Comparison of ENCODE assay signal across 23 cellular contexts in the genomic region with DNA sequence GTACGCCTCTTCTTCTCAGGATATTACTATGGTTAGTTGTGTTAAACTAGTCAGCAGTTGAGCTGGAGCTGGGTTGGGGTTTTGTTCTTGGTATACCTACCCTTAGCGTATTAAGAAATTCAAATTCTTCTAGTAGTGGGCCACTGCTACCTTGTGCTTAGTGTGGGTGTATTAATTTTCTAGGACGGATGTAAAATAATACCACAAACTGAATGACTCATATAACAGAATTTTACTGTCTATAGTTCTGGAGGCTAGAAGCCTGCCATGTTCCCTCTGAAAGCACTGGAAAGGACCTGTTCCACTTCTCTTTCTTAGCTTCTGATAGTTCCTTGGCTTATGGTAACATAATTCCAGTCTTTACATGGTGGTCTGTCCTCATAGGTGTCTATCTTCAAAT.
"Had no signal": no experiment of that assay in that cellular context is flagged by ENCODE, and none has a peak within 500 bp of the region (broad histone marks: within the 10 kb centered on the region; RNA-seq: fewer than 3 reads in every experiment).

No MANE protein-coding gene starts in this region.

- H3K27me3 ChIP-seq: heart left ventricle, pancreas, right lobe of liver, spleen, testis, tibial nerve, upper lobe of right lung had no signal

- H3K4me1 Mint-ChIP-seq: naive B cell; nephron; stimulated activated naive B cell treated with anti-CD40 and anti-IgM and Interleukin-4, amounts not matched to agents 10 μg/mL and 1 μg/mL and 100 μg/mL, for 72 hours; stimulated activated naive CD8-positive, alpha-beta T cell treated with anti-CD3 and anti-CD28 coated beads, Interleukin-15, amount 100 ng/mL, for 72 hours had no signal

- H3K36me3 ChIP-seq: heart left ventricle, pancreas, prostate gland, right lobe of liver, spleen, tibial nerve, upper lobe of right lung had no signal

- H3K27me3 Mint-ChIP-seq: naive B cell; stimulated activated naive B cell treated with anti-CD40 and anti-IgM and Interleukin-4, amounts not matched to agents 10 μg/mL and 1 μg/mL and 100 μg/mL, for 72 hours; stimulated activated naive CD8-positive, alpha-beta T cell treated with anti-CD3 and anti-CD28 coated beads, Interleukin-15, amount 100 ng/mL, for 72 hours had no signal

- H3K36me3 Mint-ChIP-seq: naive B cell; stimulated activated naive B cell treated with anti-CD40 and anti-IgM and Interleukin-4, amounts not matched to agents 10 μg/mL and 1 μg/mL and 100 μg/mL, for 72 hours had no signal

- H3K4me1 ChIP-seq: heart left ventricle, pancreas, prostate gland, right lobe of liver, testis, tibial nerve, upper lobe of right lung had no signal

- DNase-seq: cortex of kidney; effector memory CD4-positive, alpha-beta T cell; heart left ventricle; hippocampal formation; left colon; left ventricle myocardium superior; mesendoderm; naive B cell; occipital lobe; pancreas; right lobe of liver; spleen; stimulated activated CD4-positive, alpha-beta T cell treated with anti-CD3 and anti-CD28 coated beads, Interleukin-2, amount 100 ng/mL, for 24 hours; stimulated activated CD4-positive, alpha-beta T cell treated with anti-CD3 and anti-CD28 coated beads, Interleukin-4, amount 100 ng/mL, for 4 hours; stimulated activated naive B cell treated with anti-CD40 and anti-IgM and Interleukin-4, amounts not matched to agents 10 μg/mL and 1 μg/mL and 100 μg/mL, for 72 hours; stimulated activated naive CD8-positive, alpha-beta T cell treated with anti-CD3 and anti-CD28 coated beads, Interleukin-15, amount 100 ng/mL, for 72 hours; testis; upper lobe of right lung had no signal

- H3K27ac Mint-ChIP-seq: naive B cell; nephron; stimulated activated naive B cell treated with anti-CD40 and anti-IgM and Interleukin-4, amounts not matched to agents 10 μg/mL and 1 μg/mL and 100 μg/mL, for 72 hours; stimulated activated naive CD8-positive, alpha-beta T cell treated with anti-CD3 and anti-CD28 coated beads, Interleukin-15, amount 100 ng/mL, for 72 hours had no signal

- ATAC-seq: esophagus mucosa; heart left ventricle; left colon; left ventricle myocardium superior; pancreas; right lobe of liver; stimulated activated naive B cell treated with anti-CD40 and anti-IgM and Interleukin-4, amounts not matched to agents 10 μg/mL and 1 μg/mL and 100 μg/mL, for 72 hours; stimulated activated naive CD8-positive, alpha-beta T cell treated with anti-CD3 and anti-CD28 coated beads, Interleukin-15, amount 100 ng/mL, for 72 hours; upper lobe of right lung had no signal

- H3K9me3 Mint-ChIP-seq: nephron had no signal

- H3K4me3 Mint-ChIP-seq: nephron; stimulated activated naive B cell treated with anti-CD40 and anti-IgM and Interleukin-4, amounts not matched to agents 10 μg/mL and 1 μg/mL and 100 μg/mL, for 72 hours; stimulated activated naive CD8-positive, alpha-beta T cell treated with anti-CD3 and anti-CD28 coated beads, Interleukin-15, amount 100 ng/mL, for 72 hours had no signal

- H3K27ac ChIP-seq: heart left ventricle, pancreas, prostate gland, right lobe of liver, testis, tibial nerve, upper lobe of right lung had no signal

- H3K4me3 ChIP-seq: heart left ventricle, lung, pancreas, prostate gland, right lobe of liver, testis, tibial nerve, upper lobe of right lung had no signal

- H3K9me3 ChIP-seq: heart left ventricle, pancreas, prostate gland, right lobe of liver, testis, tibial nerve, upper lobe of right lung had no signal
